8 cellular contexts compared by ENCODE assay signal in genomic region chrX:55465108-55465507, GRCh38. TPM values are rescaled to one million over a fixed set of nuclear protein-coding genes. Genes with fewer than 3 reads are reported as not detected.
A peak's percentile ranks its signal among the peaks of the same experiment; 100 is the strongest.
DNase-seq lines count a peak whose midpoint lies in the region; ATAC-seq, FAIRE-seq and TF ChIP-seq lines count a peak whose summit lies in the region.
"Not testable (repeated sequence)": the region's sequence is repeated elsewhere in the genome, so short reads cannot be mapped to it uniquely, and the experiment has no call there.
"Had no signal": no experiment of that assay in that cellular context is flagged by ENCODE, and none has a peak within 500 bp of the region (broad histone marks: within the 10 kb centered on the region; RNA-seq: fewer than 3 reads in every experiment).

No MANE protein-coding gene starts in this region.

- TF ChIP-seq RAD21 in A549 (conservative IDR thresholded peaks at IDR 0.05 in 1 of 2, IDR thresholded peaks at IDR 0.05 in 1 of 2): not testable (repeated sequence)

- H3K4me2 ChIP-seq in A549; astrocyte (ENCODE audit: low read length); endothelial cell of umbilical vein (ENCODE audit: insufficient read depth, low read length): not testable (repeated sequence)

- TF ChIP-seq EP300 in A549 (IDR thresholded peaks at IDR 0.05): not testable (repeated sequence)

- H3K27ac Mint-ChIP-seq in activated T-cell treated with anti-CD3 and anti-CD28 coated beads, Interleukin-2, amount 50 U/mL, for 72 hours; activated T-helper 17 cell treated with anti-CD3 and anti-CD28 coated beads, Interleukin-2, amount 50 U/mL, for 72 hours; astrocyte (ENCODE audit: unreplicated experiment): not testable (repeated sequence)

- BruUV-seq in endothelial cell of umbilical vein (replicated peaks; lab: Mats Ljungman, UMichigan): not testable (repeated sequence)

- not testable (repeated sequence) for TF ChIP-seq CTCF in A549 (IDR thresholded peaks at IDR 0.05); astrocyte (IDR thresholded peaks at IDR 0.05; ENCODE audit: insufficient read depth, low read depth, low read length); endothelial cell of umbilical vein (IDR thresholded peaks at IDR 0.05; ENCODE audit: extremely low read depth in 1 of 2, insufficient read depth in 1 of 2, low read depth in 1 of 2, low read length in 2 of 2)

- DNase-seq in A549 (ENCODE audit: low read depth in 1 of 2, low spot score in 1 of 2); GM12891 (ENCODE audit: insufficient read length, low spot score); activated T-cell treated with anti-CD3 and anti-CD28 coated beads, Interleukin-2, amount 50 U/mL, for 72 hours; astrocyte (ENCODE audit: low read depth); endothelial cell of umbilical vein (ENCODE audit: low read depth, low spot score): not testable (repeated sequence)

- dilution Hi-C loops in endothelial cell of umbilical vein (cut with MboI; ENCODE audit: extremely low pct_ligation_motif_present, low sequenced_read_pairs): not testable (repeated sequence)

- TF ChIP-seq POLR2A in A549 (IDR thresholded peaks at IDR 0.05; ENCODE audit: low read length); GM12891 (IDR thresholded peaks at IDR 0.05; ENCODE audit: low read depth, low read length); endothelial cell of umbilical vein (IDR thresholded peaks at IDR 0.05; ENCODE audit: low read depth, low read length): not testable (repeated sequence)

- H3K9me3 Mint-ChIP-seq in activated T-cell treated with anti-CD3 and anti-CD28 coated beads, Interleukin-2, amount 50 U/mL, for 72 hours; activated T-helper 17 cell treated with anti-CD3 and anti-CD28 coated beads, Interleukin-2, amount 50 U/mL, for 72 hours; astrocyte (ENCODE audit: unreplicated experiment): not testable (repeated sequence)

- not testable (repeated sequence) for H3K4me1 Mint-ChIP-seq in activated T-cell treated with anti-CD3 and anti-CD28 coated beads, Interleukin-2, amount 50 U/mL, for 72 hours (ENCODE audit: low read depth); activated T-helper 17 cell treated with anti-CD3 and anti-CD28 coated beads, Interleukin-2, amount 50 U/mL, for 72 hours; astrocyte (ENCODE audit: low read depth, unreplicated experiment)

- peak; percentile 79 for FAIRE-seq in A549 (lab: Jason Lieb, UNC)
- FAIRE-seq in GM12891 (lab: Jason Lieb, UNC): peak; percentile 73
- FAIRE-seq in astrocyte (lab: Jason Lieb, UNC): peak; percentile 92
- peak; percentile 63 for FAIRE-seq in endothelial cell of umbilical vein (lab: Jason Lieb, UNC)

- H3K27me3 Mint-ChIP-seq in activated T-cell treated with anti-CD3 and anti-CD28 coated beads, Interleukin-2, amount 50 U/mL, for 72 hours (ENCODE audit: low read depth); activated T-helper 17 cell treated with anti-CD3 and anti-CD28 coated beads, Interleukin-2, amount 50 U/mL, for 72 hours; astrocyte (ENCODE audit: low read depth, unreplicated experiment): not testable (repeated sequence)

- CTCF ChIA-PET in A549 (lab: Yijun Ruan, JAX); endothelial cell of umbilical vein (lab: Charles Lee): not testable (repeated sequence)

- not testable (repeated sequence) for H3K4me1 ChIP-seq in A549; astrocyte (ENCODE audit: insufficient read depth, low read length); endothelial cell of umbilical vein (ENCODE audit: control insufficient read depth, extremely low read depth, insufficient read depth, low read length)

- H3K79me2 ChIP-seq in astrocyte (ENCODE audit: insufficient read depth, low read length); endothelial cell of umbilical vein (ENCODE audit: control insufficient read depth, insufficient read depth, low read length): not testable (repeated sequence)

- H3K9me3 ChIP-seq in A549; astrocyte (ENCODE audit: insufficient read depth, low read depth, low read length); endothelial cell of umbilical vein (replicated peaks; ENCODE audit: control insufficient read depth, insufficient read depth, low read length): not testable (repeated sequence)

- H3K4me3 ChIP-seq in A549; astrocyte (ENCODE audit: insufficient read depth, low read depth, low read length); endothelial cell of umbilical vein (replicated peaks in 1 of 3; ENCODE audit: insufficient read depth in 1 of 3, low read depth in 1 of 3, low read length in 3 of 3): not testable (repeated sequence)

- POLR2A ChIA-PET in A549 (lab: Yijun Ruan, JAX); endothelial cell of umbilical vein (lab: Charles Lee): not testable (repeated sequence)

- H3K36me3 Mint-ChIP-seq in activated T-cell treated with anti-CD3 and anti-CD28 coated beads, Interleukin-2, amount 50 U/mL, for 72 hours (ENCODE audit: insufficient read depth in 2 of 2); activated T-helper 17 cell treated with anti-CD3 and anti-CD28 coated beads, Interleukin-2, amount 50 U/mL, for 72 hours (ENCODE audit: low read depth); astrocyte (ENCODE audit: low read depth, unreplicated experiment): not testable (repeated sequence)

- H3K9ac ChIP-seq in astrocyte (ENCODE audit: low read length); endothelial cell of umbilical vein (replicated peaks; ENCODE audit: extremely low read depth, insufficient read depth, low read length): not testable (repeated sequence)

- not testable (repeated sequence) for H4K20me1 ChIP-seq in astrocyte (ENCODE audit: insufficient read depth, low read length); endothelial cell of umbilical vein (replicated peaks; ENCODE audit: control insufficient read depth, extremely low read depth, insufficient read depth, low read length)

- H3K36me3 ChIP-seq in astrocyte (ENCODE audit: insufficient read depth, low read length); endothelial cell of umbilical vein (ENCODE audit: control insufficient read depth in 2 of 2, extremely low read depth in 1 of 2, insufficient read depth in 2 of 2, low read length in 2 of 2): not testable (repeated sequence)

- intact Hi-C loops in endothelial cell of umbilical vein (cut with micrococcal nuclease): not testable (repeated sequence)

- H3K9me1 ChIP-seq in endothelial cell of umbilical vein (replicated peaks; ENCODE audit: control insufficient read depth, extremely low read depth, insufficient read depth, low read length): not testable (repeated sequence)

- not testable (repeated sequence) for H3K4me3 Mint-ChIP-seq in activated T-cell treated with anti-CD3 and anti-CD28 coated beads, Interleukin-2, amount 50 U/mL, for 72 hours; activated T-helper 17 cell treated with anti-CD3 and anti-CD28 coated beads, Interleukin-2, amount 50 U/mL, for 72 hours; astrocyte (ENCODE audit: unreplicated experiment)

- H3K27me3 ChIP-seq in astrocyte (ENCODE audit: insufficient read depth, low read length); endothelial cell of umbilical vein (ENCODE audit: control insufficient read depth in 2 of 2, insufficient read depth in 2 of 2, low read length in 2 of 2): not testable (repeated sequence)

- H2AFZ ChIP-seq in astrocyte (ENCODE audit: low read depth, low read length); endothelial cell of umbilical vein (ENCODE audit: low read depth, low read length): not testable (repeated sequence)

- ATAC-seq in A549: not testable (repeated sequence)
- ATAC-seq in activated T-cell treated with anti-CD3 and anti-CD28 coated beads, Interleukin-2, amount 50 U/mL, for 72 hours (replicated peaks in 1 of 2): peak; percentile 25 to 49
- ATAC-seq in activated T-helper 17 cell treated with anti-CD3 and anti-CD28 coated beads, Interleukin-2, amount 50 U/mL, for 72 hours (replicated peaks): peak; percentile 52

- WGBS in A549 (ENCODE audit: missing lambda C conversion rate): no CpG with 5 or more reads among the region's 5 CpGs

- H3K27ac ChIP-seq in A549; astrocyte (ENCODE audit: low read depth, low read length); endothelial cell of umbilical vein (ENCODE audit: insufficient read depth, low read depth, low read length): not testable (repeated sequence)

RNA-seq across cellular contexts. Expression of gene MAGEH1, which starts 13.2 kb away (rescaled TPM):
- polyA plus RNA-seq in A549 (2011; rRNA removed) (10.4 and 12.3 TPM in 2 replicates), A549 (2017; fragmentation: RNase III; extraction: RNeasy Plus Mini Kit Qiagen cat#74134 plus additional on column Dnase treatment) (6.1 to 8.8 TPM (median 7.0 TPM) in 3 replicates), endothelial cell of umbilical vein (31.8 and 32.2 TPM in 2 replicates)
- polyA plus RNA-seq in A549 (2012; cell fraction: cytosol; rRNA removed): 6.5 and 7.5 TPM in 2 replicates
- 6.2 and 11.6 TPM in 2 replicates for polyA plus RNA-seq in A549 (2012; cell fraction: nucleus; rRNA removed)
- polyA minus RNA-seq in A549 (2011; rRNA and poly(A)+ RNA removed): 2.4 and 4.8 TPM in 2 replicates
- 10.7 TPM for polyA plus RNA-seq in GM12891 (2012; ENCODE audit: low read depth, missing spikeins)
- 10 to 100 TPM; 18.9 to 20.6 TPM for total RNA-seq in activated T-cell treated with anti-CD3 and anti-CD28 coated beads, Interleukin-2, amount 50 U/mL, for 72 hours
- 10 to 100 TPM; 13.9 to 14.5 TPM for total RNA-seq in activated T-helper 17 cell treated with anti-CD3 and anti-CD28 coated beads, Interleukin-2, amount 50 U/mL, for 72 hours
- total RNA-seq in astrocyte (15.1 and 15.4 TPM in 2 replicates), endothelial cell of umbilical vein (15.1 and 15.8 TPM in 2 replicates)
- 23.8 and 28.4 TPM in 2 replicates for polyA plus RNA-seq in endothelial cell of umbilical vein (2011; cell fraction: cytosol; rRNA removed)
- polyA plus RNA-seq in endothelial cell of umbilical vein (2011; cell fraction: nucleus; rRNA removed): 11.1 and 14.5 TPM in 2 replicates
- 15.9 and 19.7 TPM in 2 replicates for polyA plus RNA-seq in endothelial cell of umbilical vein (2012)
- 13.9 and 17.7 TPM in 2 replicates for polyA minus RNA-seq in endothelial cell of umbilical vein
- polyA minus RNA-seq in endothelial cell of umbilical vein (2011; cell fraction: cytosol; rRNA and poly(A)+ RNA removed): not detected
- 2.4 and 3.4 TPM in 2 replicates for polyA minus RNA-seq in endothelial cell of umbilical vein (2011; cell fraction: nucleus; rRNA and poly(A)+ RNA removed)
- total RNA-seq: Caco-2, Calu3 had no signal

RNA-seq across cellular contexts. Expression of gene USP51, which starts 24.5 kb away (rescaled TPM):
- polyA plus RNA-seq in A549 (2011; rRNA removed) (0.72 and 1.4 TPM in 2 replicates), A549 (2017; fragmentation: RNase III; extraction: RNeasy Plus Mini Kit Qiagen cat#74134 plus additional on column Dnase treatment) (0.45 to 0.68 TPM (median 0.67 TPM) in 3 replicates), endothelial cell of umbilical vein (0.86 and 0.94 TPM in 2 replicates)
- 0.29 and 0.36 TPM in 2 replicates for polyA plus RNA-seq in A549 (2012; cell fraction: cytosol; rRNA removed)
- 0.27 and 0.34 TPM in 2 replicates for polyA plus RNA-seq in A549 (2012; cell fraction: nucleus; rRNA removed)
- 2.4 and 2.6 TPM in 2 replicates for polyA minus RNA-seq in A549 (2011; rRNA and poly(A)+ RNA removed)
- 1.0 TPM for polyA plus RNA-seq in GM12891 (2012; ENCODE audit: low read depth, missing spikeins)
- total RNA-seq in activated T-cell treated with anti-CD3 and anti-CD28 coated beads, Interleukin-2, amount 50 U/mL, for 72 hours: 1 to 10 TPM; 2.2 to 2.7 TPM
- 1 to 10 TPM; 2.0 to 3.0 TPM for total RNA-seq in activated T-helper 17 cell treated with anti-CD3 and anti-CD28 coated beads, Interleukin-2, amount 50 U/mL, for 72 hours
- total RNA-seq in astrocyte (1.5 and 2.2 TPM in 2 replicates), endothelial cell of umbilical vein (0.77 and 0.97 TPM in 2 replicates)
- 0.48 TPM in 2 replicates for polyA plus RNA-seq in endothelial cell of umbilical vein (2011; cell fraction: cytosol; rRNA removed)
- polyA plus RNA-seq in endothelial cell of umbilical vein (2011; cell fraction: nucleus; rRNA removed): 0.54 and 0.63 TPM in 2 replicates
- polyA plus RNA-seq in endothelial cell of umbilical vein (2012): 0.33 and 0.41 TPM in 2 replicates
- 5.2 and 6.6 TPM in 2 replicates for polyA minus RNA-seq in endothelial cell of umbilical vein
- polyA minus RNA-seq in endothelial cell of umbilical vein (2011; cell fraction: cytosol; rRNA and poly(A)+ RNA removed): not detected
- polyA minus RNA-seq in endothelial cell of umbilical vein (2011; cell fraction: nucleus; rRNA and poly(A)+ RNA removed): 1.6 and 3.8 TPM in 2 replicates
